Comparison of ENCODE assay signal across 13 cellular contexts in the genomic region with DNA sequence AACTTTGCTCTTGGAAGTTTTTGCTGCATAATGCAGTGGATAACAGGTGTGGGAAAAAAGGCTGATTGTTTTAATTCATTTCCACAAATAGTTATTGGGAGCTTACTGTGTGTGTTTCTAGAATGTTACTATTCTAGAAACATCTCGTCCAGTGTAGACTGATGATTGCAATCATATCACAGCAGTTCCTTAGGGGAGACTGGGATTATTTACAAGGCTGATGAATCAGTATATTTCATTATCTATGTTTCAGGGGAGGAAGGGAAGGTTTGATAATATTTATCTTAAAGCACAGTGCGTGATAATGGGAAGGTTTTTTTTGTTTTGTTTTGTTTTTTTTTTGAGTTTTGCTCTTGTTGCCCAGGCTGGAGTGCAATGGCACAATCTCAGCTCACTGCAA. TPM values are rescaled to one million over a fixed set of nuclear protein-coding genes. Genes with fewer than 3 reads are reported as not detected.
DNase-seq lines count a peak whose midpoint lies in the region; ATAC-seq and TF ChIP-seq lines count a peak whose summit lies in the region.
"Had no signal": no experiment of that assay in that cellular context is flagged by ENCODE, and none has a peak within 500 bp of the region (broad histone marks: within the 10 kb centered on the region; RNA-seq: fewer than 3 reads in every experiment).

No MANE protein-coding gene starts in this region.

- H3K4me3 ChIP-seq in OCI-LY7 (ENCODE audit: low read depth, low read length, poor library complexity, severe bottlenecking) (peak overlapping the region; percentile 96), upper lobe of right lung (peak overlapping the region; percentile 80)
- H3K4me3 ChIP-seq: lung had no signal

- ATAC-seq in stimulated activated naive CD8-positive, alpha-beta T cell treated with anti-CD3 and anti-CD28 coated beads, Interleukin-15, amount 100 ng/mL, for 72 hours, result no peak
- no peak for ATAC-seq in upper lobe of right lung
- no peak for ATAC-seq in GM21723 (IDR thresholded peaks at IDR 0.05; ENCODE audit: unreplicated experiment)

- H3K79me2 ChIP-seq in OCI-LY7 (ENCODE audit: insufficient read depth, low read depth, low read length), result peaks cover 68% of the 10 kb centered on the region

- no peaks in the 10 kb centered on the region; the same call in 1 of the 2 replicates for H3K9me3 ChIP-seq in OCI-LY7 (ENCODE audit: low read length)
- no peaks in the 10 kb centered on the region for H3K9me3 ChIP-seq in upper lobe of right lung

- H3K4me2 ChIP-seq in OCI-LY7 (ENCODE audit: low read length), result peak overlapping the region; percentile 97

- BruUV-seq in OCI-LY7 (replicated peaks; lab: Mats Ljungman, UMichigan), result no TSS peak

- CTCF ChIA-PET in OCI-LY7 (lab: Charles Lee; ENCODE audit: unreplicated experiment), result no interaction called here

- no peaks in the 10 kb centered on the region for H3K36me3 Mint-ChIP-seq in stimulated activated naive CD8-positive, alpha-beta T cell treated with anti-CD3 and anti-CD28 coated beads, Interleukin-15, Interleukin-2, amounts not matched to agents 100 ng/mL and 50 ng/mL, for 24 hours (ENCODE audit: low read depth)
- no peaks in the 10 kb centered on the region for H3K36me3 Mint-ChIP-seq in glutamatergic neuron (ENCODE audit: unreplicated experiment)

- no peak overlapping the region for H3K27ac Mint-ChIP-seq in stimulated activated naive CD8-positive, alpha-beta T cell treated with anti-CD3 and anti-CD28 coated beads, Interleukin-15, Interleukin-2, amounts not matched to agents 100 ng/mL and 50 ng/mL, for 24 hours
- no peak overlapping the region for H3K27ac Mint-ChIP-seq in stimulated activated naive CD8-positive, alpha-beta T cell treated with anti-CD3 and anti-CD28 coated beads, Interleukin-15, amount 100 ng/mL, for 72 hours
- H3K27ac Mint-ChIP-seq in glutamatergic neuron (ENCODE audit: unreplicated experiment), result peak overlapping the region; percentile 1

- peaks cover 5% of the 10 kb centered on the region for H3K27me3 Mint-ChIP-seq in stimulated activated naive CD8-positive, alpha-beta T cell treated with anti-CD3 and anti-CD28 coated beads, Interleukin-15, Interleukin-2, amounts not matched to agents 100 ng/mL and 50 ng/mL, for 24 hours
- peaks cover 11% of the 10 kb centered on the region for H3K27me3 Mint-ChIP-seq in stimulated activated naive CD8-positive, alpha-beta T cell treated with anti-CD3 and anti-CD28 coated beads, Interleukin-15, amount 100 ng/mL, for 72 hours
- peaks cover 13% of the 10 kb centered on the region for H3K27me3 Mint-ChIP-seq in glutamatergic neuron (ENCODE audit: unreplicated experiment)

- POLR2A ChIA-PET in OCI-LY7 (lab: Charles Lee), result interaction anchor here (1.2 kb wide), 2 partner anchors 45 to 47 kb away, joined by 3 read pairs; no protein-coding TSS in a partner anchor

- peak overlapping the region; percentile 5 for H3K4me3 Mint-ChIP-seq in stimulated activated naive CD8-positive, alpha-beta T cell treated with anti-CD3 and anti-CD28 coated beads, Interleukin-15, Interleukin-2, amounts not matched to agents 100 ng/mL and 50 ng/mL, for 24 hours
- H3K4me3 Mint-ChIP-seq in stimulated activated naive CD8-positive, alpha-beta T cell treated with anti-CD3 and anti-CD28 coated beads, Interleukin-15, amount 100 ng/mL, for 72 hours, result peak overlapping the region in 1 of 2 donors; percentile 41
- peak overlapping the region; percentile 98 for H3K4me3 Mint-ChIP-seq in glutamatergic neuron (ENCODE audit: unreplicated experiment)

- no peak for DNase-seq in stimulated activated naive CD8-positive, alpha-beta T cell treated with anti-CD3 and anti-CD28 coated beads, Interleukin-15, amount 100 ng/mL, for 72 hours
- DNase-seq in OCI-LY7 (ENCODE audit: low spot score) (no peak), glutamatergic neuron (no peak), upper lobe of right lung (no peak), NCI-H524 (lab: John Stamatoyannopoulos, UW) (no peak), NOMO-1 treated with dmso at 0.1 percent for 144 hours (lab: John Stamatoyannopoulos, UW; ENCODE audit: unreplicated experiment) (no peak)
- DNase-seq: COR-L47, NCI-H1694, NCI-H774, substantia nigra had no signal

- H3K36me3 ChIP-seq in OCI-LY7 (ENCODE audit: insufficient read depth, low read length) (peaks cover 48% of the 10 kb centered on the region), upper lobe of right lung (no peaks in the 10 kb centered on the region)

- H3K27ac ChIP-seq in OCI-LY7 (ENCODE audit: low read depth, low read length, poor library complexity, severe bottlenecking) (no peak overlapping the region), upper lobe of right lung (no peak overlapping the region)

- H4K20me1 ChIP-seq in OCI-LY7 (ENCODE audit: insufficient read depth, low read length), result peaks cover 40% of the 10 kb centered on the region

- H3K9me2 ChIP-seq in OCI-LY7 (ENCODE audit: insufficient read depth, low read length), result no peaks in the 10 kb centered on the region

- peaks cover 29% of the 10 kb centered on the region for H3K4me1 Mint-ChIP-seq in stimulated activated naive CD8-positive, alpha-beta T cell treated with anti-CD3 and anti-CD28 coated beads, Interleukin-15, Interleukin-2, amounts not matched to agents 100 ng/mL and 50 ng/mL, for 24 hours (ENCODE audit: low read depth)
- peaks cover 48% of the 10 kb centered on the region for H3K4me1 Mint-ChIP-seq in stimulated activated naive CD8-positive, alpha-beta T cell treated with anti-CD3 and anti-CD28 coated beads, Interleukin-15, amount 100 ng/mL, for 72 hours
- H3K4me1 Mint-ChIP-seq in glutamatergic neuron (ENCODE audit: low read depth, unreplicated experiment), result peaks cover 43% of the 10 kb centered on the region

- TF ChIP-seq CTCF in OCI-LY7 (conservative IDR thresholded peaks at IDR 0.05; ENCODE audit: low read length), result no peak
- TF ChIP-seq CTCF in glutamatergic neuron (IDR thresholded peaks at IDR 0.05; ENCODE audit: partially characterized antibody, unreplicated experiment), result no peak
- no peak for TF ChIP-seq CTCF in upper lobe of right lung (IDR thresholded peaks at IDR 0.05)

- H3K4me1 ChIP-seq in OCI-LY7 (ENCODE audit: insufficient read depth, low read length, poor library complexity, severe bottlenecking) (peaks cover 36% of the 10 kb centered on the region), upper lobe of right lung (peaks cover 5% of the 10 kb centered on the region)

- no peak overlapping the region for H2AFZ ChIP-seq in OCI-LY7 (ENCODE audit: low read length)

- H3K9me3 Mint-ChIP-seq in stimulated activated naive CD8-positive, alpha-beta T cell treated with anti-CD3 and anti-CD28 coated beads, Interleukin-15, Interleukin-2, amounts not matched to agents 100 ng/mL and 50 ng/mL, for 24 hours, result no peaks in the 10 kb centered on the region
- no peaks in the 10 kb centered on the region for H3K9me3 Mint-ChIP-seq in stimulated activated naive CD8-positive, alpha-beta T cell treated with anti-CD3 and anti-CD28 coated beads, Interleukin-15, amount 100 ng/mL, for 72 hours
- H3K9me3 Mint-ChIP-seq in glutamatergic neuron (ENCODE audit: unreplicated experiment), result peaks cover 26% of the 10 kb centered on the region

- intact Hi-C loops in OCI-LY7 (cut with micrococcal nuclease; ENCODE audit: unreplicated experiment), result no loop called here
- intact Hi-C loops in upper lobe of right lung (cut with DNase I), result no loop called here

- no peaks in the 10 kb centered on the region for H3K27me3 ChIP-seq in upper lobe of right lung

RNA-seq across cellular contexts. Expression of a gene that starts 2.4 kb away (rescaled TPM):
- 23.7 and 25.8 TPM in 2 replicates for total RNA-seq in OCI-LY7 (2014; rRNA removed; shearing (Covaris generic))
- total RNA-seq in OCI-LY7 (2022) (49.7 and 55.2 TPM in 2 replicates), glutamatergic neuron (ENCODE audit: unreplicated experiment) (28.5 TPM), upper lobe of right lung (15.4 TPM)

RNA-seq across cellular contexts. Expression of a gene that starts 50.6 kb away (rescaled TPM):
- 81.5 and 84.1 TPM in 2 replicates for total RNA-seq in OCI-LY7 (2014; rRNA removed; shearing (Covaris generic))
- total RNA-seq in OCI-LY7 (2022) (110 and 112 TPM in 2 replicates), glutamatergic neuron (ENCODE audit: unreplicated experiment) (77.7 TPM), upper lobe of right lung (92.0 TPM)

RNA-seq across cellular contexts. Expression of a gene that starts 50.8 kb away (rescaled TPM):
- 25.9 and 50.4 TPM in 2 replicates for total RNA-seq in OCI-LY7 (2014; rRNA removed; shearing (Covaris generic))
- total RNA-seq in OCI-LY7 (2022) (42.5 and 47.2 TPM in 2 replicates), glutamatergic neuron (ENCODE audit: unreplicated experiment) (45.0 TPM), upper lobe of right lung (24.5 TPM)
